In the genomic region with DNA sequence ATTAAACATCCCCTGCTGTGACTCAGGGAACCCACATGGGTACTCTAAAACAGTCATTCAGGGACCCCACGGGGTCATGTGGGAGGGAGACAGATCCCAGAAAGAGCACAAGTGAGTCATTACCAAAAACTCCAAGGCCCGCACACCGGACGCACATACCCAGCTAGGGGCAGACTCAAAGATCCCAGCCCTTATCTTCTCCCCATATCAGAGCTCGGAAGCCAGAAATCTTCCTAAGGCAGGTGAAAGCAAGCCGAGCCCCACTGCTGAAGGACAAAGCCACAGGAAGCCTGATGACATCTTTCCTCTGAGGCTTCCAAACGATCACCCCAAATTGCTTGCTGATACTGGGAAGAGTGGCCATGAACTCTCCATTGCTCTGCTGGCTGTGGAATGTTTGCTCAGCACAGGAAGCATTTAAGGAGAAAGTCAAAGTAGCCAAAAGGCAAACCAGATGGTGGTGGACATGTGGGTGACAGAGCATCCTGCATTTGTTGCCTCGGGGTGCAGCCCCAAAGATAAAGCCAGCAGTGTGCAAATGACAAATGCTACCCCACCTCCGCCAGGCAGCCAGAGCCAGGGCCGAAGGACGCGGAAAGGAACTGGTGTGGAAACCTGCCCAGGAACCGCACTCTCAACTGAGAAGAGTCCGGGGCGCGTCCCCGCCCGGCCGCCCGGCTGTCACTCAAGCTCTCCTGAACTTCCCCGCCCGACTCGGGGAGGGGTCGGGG, we compare ENCODE assay signal across 8 cellular contexts. TPM values are rescaled to one million over a fixed set of nuclear protein-coding genes. Genes with fewer than 3 reads are reported as not detected.
DNase-seq lines count a peak whose midpoint lies in the region; ATAC-seq and TF ChIP-seq lines count a peak whose summit lies in the region.

No MANE protein-coding gene starts in this region.

- peak overlapping the region; percentile 96 for H3K27ac Mint-ChIP-seq in chondrocyte (ENCODE audit: unreplicated experiment)

- DNase-seq in NCI-H2196 treated with DMSO at 0.1 percent for 48 hours (lab: John Stamatoyannopoulos, UW; ENCODE audit: unreplicated experiment), result peak; percentile 24
- no peak for DNase-seq in NCI-H2196 (lab: John Stamatoyannopoulos, UW; ENCODE audit: unreplicated experiment)
- peak; percentile 1 for DNase-seq in NCI-H1417 treated with DMSO at 0.1 percent for 48 hours (lab: John Stamatoyannopoulos, UW)
- DNase-seq in activated CD4-positive, alpha-beta T cell treated with anti-CD3 and anti-CD28 coated beads for 24 hours (ENCODE audit: low read depth in 2 of 2), result peak; percentile 71 to 73
- no peak for DNase-seq in chondrocyte (ENCODE audit: low spot score)
- peak; percentile 65 to 67 for DNase-seq in stimulated activated CD4-positive, alpha-beta T cell treated with anti-CD3 and anti-CD28 coated beads, Interleukin-1b, Interleukin-23, amount 100 ng/mL, for 4 hours (ENCODE audit: low read depth in 2 of 2)

- no peaks in the 10 kb centered on the region for H3K27me3 Mint-ChIP-seq in chondrocyte (ENCODE audit: low read depth)

- peak; percentile 48 for ATAC-seq in HG02840 (IDR thresholded peaks at IDR 0.05; ENCODE audit: low FRiP score, unreplicated experiment)

- peak overlapping the region; percentile 89 for H3K4me3 Mint-ChIP-seq in chondrocyte (ENCODE audit: unreplicated experiment)

- H3K36me3 Mint-ChIP-seq in chondrocyte (ENCODE audit: low read depth), result peaks cover 8% of the 10 kb centered on the region

- no peak for TF ChIP-seq CTCF in chondrocyte (IDR thresholded peaks at IDR 0.05)

- H3K9me3 Mint-ChIP-seq in chondrocyte (ENCODE audit: low read depth), result no peaks in the 10 kb centered on the region

- H3K4me1 Mint-ChIP-seq in chondrocyte (ENCODE audit: low read depth), result peaks cover 30% of the 10 kb centered on the region

- H3K27me3 ChIP-seq in layer of hippocampus (ENCODE audit: control insufficient read depth, insufficient read depth, low read length), result no peaks in the 10 kb centered on the region

- H3K27ac ChIP-seq in layer of hippocampus (ENCODE audit: low read depth, low read length), result peak overlapping the region; percentile 90

RNA-seq across cellular contexts. Expression of gene ACTR1B, which starts 0.8 kb away (rescaled TPM):
- 51.0 to 66.0 TPM (median 51.8 TPM) in 3 replicates for total RNA-seq in chondrocyte

RNA-seq across cellular contexts. Expression of gene C2orf92, which starts 6.5 kb away (rescaled TPM):
- 8.8 to 11.6 TPM (median 10.0 TPM) in 3 replicates for total RNA-seq in chondrocyte

RNA-seq across cellular contexts. Expression of gene COX5B, which starts 17.2 kb away (rescaled TPM):
- total RNA-seq in chondrocyte, result 147 to 170 TPM (median 150 TPM) in 3 replicates

RNA-seq across cellular contexts. Expression of gene ZAP70, which starts 50.3 kb away (rescaled TPM):
- 0.37 to 0.41 TPM in 2 of 3 replicates, not detected in the other for total RNA-seq in chondrocyte

Comparison
In these comparisons a context has a peak if more than half of its experiments do, and no peak if none do; other contexts are left out.
1. DNase-seq: peak in NCI-H2196 treated with DMSO at 0.1 percent for 48 hours (single experiment), NCI-H1417 treated with DMSO at 0.1 percent for 48 hours (single experiment), activated CD4-positive, alpha-beta T cell treated with anti-CD3 and anti-CD28 coated beads for 24 hours (2 of 2) and stimulated activated CD4-positive, alpha-beta T cell treated with anti-CD3 and anti-CD28 coated beads, Interleukin-1b, Interleukin-23, amount 100 ng/mL, for 4 hours (2 of 2); none in NCI-H2196 (single experiment) and chondrocyte (single experiment).